In the genomic region with DNA sequence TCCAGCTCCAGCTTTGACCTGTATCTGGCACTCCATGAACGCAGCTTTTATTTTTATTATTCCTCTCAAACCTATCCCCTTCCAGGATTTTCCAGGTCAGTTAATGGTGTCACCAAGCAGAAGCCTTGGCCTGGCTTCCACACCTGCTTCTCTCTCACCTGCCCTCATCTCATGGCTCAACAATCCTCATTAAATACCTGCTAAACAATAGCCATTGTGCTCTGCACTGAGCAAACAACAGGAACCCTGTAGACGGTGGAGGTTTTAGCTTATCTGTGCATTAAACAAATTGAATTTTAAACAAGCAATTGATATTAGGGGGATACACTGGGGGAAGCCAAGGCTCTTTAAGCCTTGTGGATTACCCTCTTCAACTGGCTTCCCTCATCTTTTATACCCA, we compare ENCODE assay signal across 1 cellular context.
TF ChIP-seq lines count a peak whose summit lies in the region.

No MANE protein-coding gene starts in this region.

TF ChIP-seq in GM23338, 12 proteins besides CTCF, POLR2A, EP300 and RAD21:
- TF ChIP-seq, protein P1, sequence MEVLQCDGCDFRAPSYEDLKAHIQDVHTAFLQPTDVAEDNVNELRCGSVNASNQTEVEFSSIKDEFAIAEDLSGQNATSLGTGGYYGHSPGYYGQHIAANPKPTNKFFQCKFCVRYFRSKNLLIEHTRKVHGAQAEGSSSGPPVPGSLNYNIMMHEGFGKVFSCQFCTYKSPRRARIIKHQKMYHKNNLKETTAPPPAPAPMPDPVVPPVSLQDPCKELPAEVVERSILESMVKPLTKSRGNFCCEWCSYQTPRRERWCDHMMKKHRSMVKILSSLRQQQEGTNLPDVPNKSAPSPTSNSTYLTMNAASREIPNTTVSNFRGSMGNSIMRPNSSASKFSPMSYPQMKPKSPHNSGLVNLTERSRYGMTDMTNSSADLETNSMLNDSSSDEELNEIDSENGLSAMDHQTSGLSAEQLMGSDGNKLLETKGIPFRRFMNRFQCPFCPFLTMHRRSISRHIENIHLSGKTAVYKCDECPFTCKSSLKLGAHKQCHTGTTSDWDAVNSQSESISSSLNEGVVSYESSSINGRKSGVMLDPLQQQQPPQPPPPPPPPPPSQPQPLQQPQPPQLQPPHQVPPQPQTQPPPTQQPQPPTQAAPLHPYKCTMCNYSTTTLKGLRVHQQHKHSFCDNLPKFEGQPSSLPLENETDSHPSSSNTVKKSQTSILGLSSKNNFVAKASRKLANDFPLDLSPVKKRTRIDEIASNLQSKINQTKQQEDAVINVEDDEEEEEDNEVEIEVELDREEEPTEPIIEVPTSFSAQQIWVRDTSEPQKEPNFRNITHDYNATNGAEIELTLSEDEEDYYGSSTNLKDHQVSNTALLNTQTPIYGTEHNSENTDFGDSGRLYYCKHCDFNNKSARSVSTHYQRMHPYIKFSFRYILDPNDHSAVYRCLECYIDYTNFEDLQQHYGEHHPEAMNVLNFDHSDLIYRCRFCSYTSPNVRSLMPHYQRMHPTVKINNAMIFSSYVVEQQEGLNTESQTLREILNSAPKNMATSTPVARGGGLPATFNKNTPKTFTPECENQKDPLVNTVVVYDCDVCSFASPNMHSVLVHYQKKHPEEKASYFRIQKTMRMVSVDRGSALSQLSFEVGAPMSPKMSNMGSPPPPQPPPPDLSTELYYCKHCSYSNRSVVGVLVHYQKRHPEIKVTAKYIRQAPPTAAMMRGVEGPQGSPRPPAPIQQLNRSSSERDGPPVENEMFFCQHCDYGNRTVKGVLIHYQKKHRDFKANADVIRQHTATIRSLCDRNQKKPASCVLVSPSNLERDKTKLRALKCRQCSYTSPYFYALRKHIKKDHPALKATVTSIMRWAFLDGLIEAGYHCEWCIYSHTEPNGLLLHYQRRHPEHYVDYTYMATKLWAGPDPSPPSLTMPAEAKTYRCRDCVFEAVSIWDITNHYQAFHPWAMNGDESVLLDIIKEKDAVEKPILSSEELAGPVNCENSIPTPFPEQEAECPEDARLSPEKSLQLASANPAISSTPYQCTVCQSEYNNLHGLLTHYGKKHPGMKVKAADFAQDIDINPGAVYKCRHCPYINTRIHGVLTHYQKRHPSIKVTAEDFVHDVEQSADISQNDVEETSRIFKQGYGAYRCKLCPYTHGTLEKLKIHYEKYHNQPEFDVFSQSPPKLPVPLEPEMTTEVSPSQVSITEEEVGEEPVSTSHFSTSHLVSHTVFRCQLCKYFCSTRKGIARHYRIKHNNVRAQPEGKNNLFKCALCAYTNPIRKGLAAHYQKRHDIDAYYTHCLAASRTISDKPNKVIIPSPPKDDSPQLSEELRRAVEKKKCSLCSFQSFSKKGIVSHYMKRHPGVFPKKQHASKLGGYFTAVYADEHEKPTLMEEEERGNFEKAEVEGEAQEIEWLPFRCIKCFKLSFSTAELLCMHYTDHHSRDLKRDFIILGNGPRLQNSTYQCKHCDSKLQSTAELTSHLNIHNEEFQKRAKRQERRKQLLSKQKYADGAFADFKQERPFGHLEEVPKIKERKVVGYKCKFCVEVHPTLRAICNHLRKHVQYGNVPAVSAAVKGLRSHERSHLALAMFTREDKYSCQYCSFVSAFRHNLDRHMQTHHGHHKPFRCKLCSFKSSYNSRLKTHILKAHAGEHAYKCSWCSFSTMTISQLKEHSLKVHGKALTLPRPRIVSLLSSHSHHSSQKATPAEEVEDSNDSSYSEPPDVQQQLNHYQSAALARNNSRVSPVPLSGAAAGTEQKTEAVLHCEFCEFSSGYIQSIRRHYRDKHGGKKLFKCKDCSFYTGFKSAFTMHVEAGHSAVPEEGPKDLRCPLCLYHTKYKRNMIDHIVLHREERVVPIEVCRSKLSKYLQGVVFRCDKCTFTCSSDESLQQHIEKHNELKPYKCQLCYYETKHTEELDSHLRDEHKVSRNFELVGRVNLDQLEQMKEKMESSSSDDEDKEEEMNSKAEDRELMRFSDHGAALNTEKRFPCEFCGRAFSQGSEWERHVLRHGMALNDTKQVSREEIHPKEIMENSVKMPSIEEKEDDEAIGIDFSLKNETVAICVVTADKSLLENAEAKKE (CRISPR knock-in tag; IDR thresholded peaks at IDR 0.05), result no peak
- TF ChIP-seq, protein P2, sequence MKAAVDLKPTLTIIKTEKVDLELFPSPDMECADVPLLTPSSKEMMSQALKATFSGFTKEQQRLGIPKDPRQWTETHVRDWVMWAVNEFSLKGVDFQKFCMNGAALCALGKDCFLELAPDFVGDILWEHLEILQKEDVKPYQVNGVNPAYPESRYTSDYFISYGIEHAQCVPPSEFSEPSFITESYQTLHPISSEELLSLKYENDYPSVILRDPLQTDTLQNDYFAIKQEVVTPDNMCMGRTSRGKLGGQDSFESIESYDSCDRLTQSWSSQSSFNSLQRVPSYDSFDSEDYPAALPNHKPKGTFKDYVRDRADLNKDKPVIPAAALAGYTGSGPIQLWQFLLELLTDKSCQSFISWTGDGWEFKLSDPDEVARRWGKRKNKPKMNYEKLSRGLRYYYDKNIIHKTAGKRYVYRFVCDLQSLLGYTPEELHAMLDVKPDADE (IDR thresholded peaks at IDR 0.05), result no peak
